In the genomic region with DNA sequence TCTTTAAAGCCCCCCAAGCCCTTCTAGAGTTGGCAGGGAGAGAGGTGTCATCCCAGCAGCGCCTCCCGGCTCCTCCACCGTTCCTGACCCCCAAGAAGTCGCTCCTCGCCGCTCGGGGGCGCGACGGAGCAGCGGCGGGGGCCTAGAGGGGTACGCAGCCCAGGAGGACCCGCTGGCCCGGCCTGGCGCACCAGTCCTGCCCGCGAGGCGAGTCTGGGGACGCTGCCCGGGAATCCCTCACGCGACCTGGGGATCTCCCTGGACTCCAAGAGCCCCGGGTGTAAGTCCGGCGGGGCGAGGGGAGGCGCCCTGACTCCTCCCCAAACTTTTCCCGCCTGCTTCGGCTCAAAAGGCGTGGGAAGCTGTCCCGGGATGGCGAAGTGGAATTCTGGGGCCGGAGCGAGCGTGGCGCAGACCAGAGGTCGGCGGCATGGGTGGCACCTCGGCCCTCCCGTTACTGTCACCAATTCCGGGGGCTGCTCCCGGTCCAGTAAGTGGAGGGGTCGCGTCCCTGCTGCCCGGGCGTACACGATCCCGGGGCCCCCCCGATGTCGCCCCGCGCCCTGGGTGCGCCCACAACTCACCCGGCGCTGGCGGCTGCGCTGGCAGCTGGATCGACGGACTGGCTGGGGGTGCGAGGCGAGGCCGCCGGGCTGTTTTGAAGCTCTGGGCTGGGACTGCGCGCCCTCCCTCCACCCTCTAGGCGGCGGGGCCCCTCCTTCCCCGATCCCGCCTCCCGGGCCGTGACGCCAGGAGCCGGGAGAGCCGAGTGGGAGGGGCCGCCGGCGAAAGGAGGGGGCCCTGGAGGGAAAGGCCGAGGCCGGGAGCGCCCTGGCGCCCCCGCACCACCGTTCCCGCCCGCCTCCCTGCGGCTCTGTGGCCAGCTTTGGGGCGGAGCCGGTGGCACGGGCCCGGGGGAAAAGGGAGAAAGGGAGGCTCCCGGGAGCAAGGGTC, we compare ENCODE assay signal across 7 cellular contexts. TPM values are rescaled to one million over a fixed set of nuclear protein-coding genes. Genes with fewer than 3 reads are reported as not detected.
DNase-seq lines count a peak whose midpoint lies in the region; ATAC-seq, FAIRE-seq and TF ChIP-seq lines count a peak whose summit lies in the region.

A gene with protein sequence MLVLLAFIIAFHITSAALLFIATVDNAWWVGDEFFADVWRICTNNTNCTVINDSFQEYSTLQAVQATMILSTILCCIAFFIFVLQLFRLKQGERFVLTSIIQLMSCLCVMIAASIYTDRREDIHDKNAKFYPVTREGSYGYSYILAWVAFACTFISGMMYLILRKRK (minus strand): TSS at position 634 of the 954 bp plus-strand sequence. CDS start 32,981 bp downstream, outside the sequence.

- peak within 1 kb of the TSS; percentile 70 for H3K4me3 Mint-ChIP-seq in stimulated activated memory B cell treated with anti-CD40 and anti-IgM and Interleukin-4, amounts not matched to agents 10 μg/mL and 1 μg/mL and 100 μg/mL, for 72 hours

- H3K9ac ChIP-seq in keratinocyte (ENCODE audit: control insufficient read depth, extremely low read depth, insufficient read depth, low read length), result peak within 1 kb of the TSS; percentile 82

- H3K27me3 ChIP-seq in keratinocyte (ENCODE audit: control insufficient read depth, extremely low read depth, insufficient read depth, low read length), result no peaks in the 10 kb centered on the region

- no peaks in the 10 kb centered on the region for H4K20me1 ChIP-seq in keratinocyte (ENCODE audit: control insufficient read depth, extremely low read depth, insufficient read depth, low read length)

- peak within 1 kb of the TSS; percentile 89 for H2AFZ ChIP-seq in keratinocyte (ENCODE audit: control insufficient read depth, low read length)

- FAIRE-seq in keratinocyte (lab: Jason Lieb, UNC), result no peak

- dilution Hi-C loops in keratinocyte (cut with MboI; ENCODE audit: extremely low pct_ligation_motif_present, low sequenced_read_pairs), result no loop called here

- no peak within 1 kb of the TSS for H3K27ac Mint-ChIP-seq in stimulated activated memory B cell treated with anti-CD40 and anti-IgM and Interleukin-4, amounts not matched to agents 10 μg/mL and 1 μg/mL and 100 μg/mL, for 72 hours

- H3K27ac ChIP-seq in cingulate gyrus (ENCODE audit: low read depth, low read length) (peak within 1 kb of the TSS; percentile 54), keratinocyte (ENCODE audit: control insufficient read depth, insufficient read depth, low read length) (peak within 1 kb of the TSS; percentile 69)

- H3K4me1 Mint-ChIP-seq in stimulated activated memory B cell treated with anti-CD40 and anti-IgM and Interleukin-4, amounts not matched to agents 10 μg/mL and 1 μg/mL and 100 μg/mL, for 72 hours, result peaks cover 8% of the 10 kb centered on the region

- peaks cover 24% of the 10 kb centered on the region for H3K4me1 ChIP-seq in keratinocyte (ENCODE audit: control insufficient read depth, extremely low read depth, insufficient read depth, low read length)

- peaks cover 22% of the 10 kb centered on the region for H3K79me2 ChIP-seq in keratinocyte (ENCODE audit: control insufficient read depth, insufficient read depth, low read length)

- peaks cover 68% of the 10 kb centered on the region for H3K27me3 Mint-ChIP-seq in stimulated activated memory B cell treated with anti-CD40 and anti-IgM and Interleukin-4, amounts not matched to agents 10 μg/mL and 1 μg/mL and 100 μg/mL, for 72 hours

- DNase-seq in GM13976 (ENCODE audit: low spot score) (peak; percentile 73), NCI-H460 (ENCODE audit: extremely low read depth, low read depth) (peak; percentile 62), keratinocyte (ENCODE audit: low read depth, low spot score) (no peak), superior temporal gyrus (ENCODE audit: extremely low spot score) (no peak)
- no peak for DNase-seq in stimulated activated naive CD4-positive, alpha-beta T cell treated with Interleukin-2 at 50 U/mL for 16 hours (lab: John Stamatoyannopoulos, UW)

- H3K4me3 ChIP-seq in keratinocyte (ENCODE audit: control insufficient read depth in 2 of 3, extremely low read depth in 1 of 3, insufficient read depth in 2 of 3, low read depth in 1 of 3, low read length in 3 of 3), result peak within 1 kb of the TSS; percentile 71 to 81 (median 79)

- no peaks in the 10 kb centered on the region for H3K9me3 ChIP-seq in keratinocyte (ENCODE audit: control insufficient read depth, low read depth, low read length)

- H3K9me1 ChIP-seq in keratinocyte (ENCODE audit: control insufficient read depth, extremely low read depth, insufficient read depth, low read length), result peaks cover 5% of the 10 kb centered on the region

- in situ Hi-C loops in GM13976 (cut with MboI; ENCODE audit: low sequenced_read_pairs, unreplicated experiment), result no loop called here

- TF ChIP-seq CTCF in GM13976 (IDR thresholded peaks at IDR 0.05; ENCODE audit: borderline replicate concordance, control extremely low read depth, extremely low read depth, insufficient read depth, missing control alignments), result peak; percentile 39
- TF ChIP-seq CTCF in keratinocyte (optimal IDR thresholded peaks at IDR 0.05 in 1 of 3, IDR thresholded peaks at IDR 0.05 in 1 of 3, conservative IDR thresholded peaks at IDR 0.05 in 1 of 3; ENCODE audit: extremely low read depth in 1 of 3, insufficient read depth in 2 of 3, low read length in 3 of 3), result peak; percentile 45 to 73 (median 55)

- H3K36me3 Mint-ChIP-seq in stimulated activated memory B cell treated with anti-CD40 and anti-IgM and Interleukin-4, amounts not matched to agents 10 μg/mL and 1 μg/mL and 100 μg/mL, for 72 hours, result no peaks in the 10 kb centered on the region

- H3K4me2 ChIP-seq in keratinocyte (ENCODE audit: control insufficient read depth, extremely low read depth, insufficient read depth, low read depth, low read length), result peak within 1 kb of the TSS; percentile 94

- ATAC-seq in stimulated activated memory B cell treated with anti-CD40 and anti-IgM and Interleukin-4, amounts not matched to agents 10 μg/mL and 1 μg/mL and 100 μg/mL, for 72 hours, result peak; percentile 65

- no peaks in the 10 kb centered on the region for H3K9me3 Mint-ChIP-seq in stimulated activated memory B cell treated with anti-CD40 and anti-IgM and Interleukin-4, amounts not matched to agents 10 μg/mL and 1 μg/mL and 100 μg/mL, for 72 hours

- H3K36me3 ChIP-seq in keratinocyte (ENCODE audit: control insufficient read depth in 2 of 2, extremely low read depth in 1 of 2, insufficient read depth in 2 of 2, low read length in 2 of 2), result no peaks in the 10 kb centered on the region

RNA-seq across cellular contexts. Expression of the gene that starts here (rescaled TPM):
- 13.7 and 14.6 TPM in 2 replicates for total RNA-seq in NCI-H460 (2014; rRNA removed; shearing (Covaris generic))
- 19.3 and 22.8 TPM in 2 replicates for polyA plus RNA-seq in NCI-H460 (2014; cell fraction: nucleus; rRNA removed)
- 14.7 to 19.6 TPM (median 19.1 TPM) in 3 replicates for polyA plus RNA-seq in keratinocyte
- polyA plus RNA-seq in keratinocyte (2011; ENCODE audit: low read depth), result 7.7 TPM
- 5.5 and 9.0 TPM in 2 replicates for polyA plus RNA-seq in keratinocyte (2011; cell fraction: cytosol; rRNA removed)
- polyA plus RNA-seq in keratinocyte (2011; cell fraction: nucleus; rRNA removed), result 9.6 and 10.0 TPM in 2 replicates
- 19.2 and 19.8 TPM in 2 replicates for polyA plus RNA-seq in keratinocyte (2012; ENCODE audit: low replicate concordance)
- polyA minus RNA-seq in keratinocyte, result 33.1 to 37.7 TPM (median 37.6 TPM) in 3 replicates
- 5.4 TPM for polyA minus RNA-seq in keratinocyte (2011; cell fraction: cytosol; rRNA and poly(A)+ RNA removed)
- polyA minus RNA-seq in keratinocyte (2011; cell fraction: nucleus; rRNA and poly(A)+ RNA removed), result 5.2 and 6.7 TPM in 2 replicates

Comparison
In these comparisons a context has a peak if more than half of its experiments do, and no peak if none do; other contexts are left out.
1. DNase-seq: peak in GM13976 (single experiment) and NCI-H460 (single experiment); none in keratinocyte (single experiment), superior temporal gyrus (single experiment) and stimulated activated naive CD4-positive, alpha-beta T cell treated with Interleukin-2 at 50 U/mL for 16 hours (single experiment).